Comparison of ENCODE assay signal across 1 cellular context in genomic region chr1:89873250-89873649, GRCh38.
A peak's percentile ranks its signal among the peaks of the same experiment; 100 is the strongest.
TF ChIP-seq lines count a peak whose summit lies in the region.

No MANE protein-coding gene starts in this region.

TF ChIP-seq in K562, 482 proteins besides CTCF, POLR2A, EP300 and RAD21 (continued from another document):
- no peak for TF ChIP-seq RNF219 (CRISPR knock-in tag; IDR thresholded peaks at IDR 0.05)
- TF ChIP-seq, protein P1, sequence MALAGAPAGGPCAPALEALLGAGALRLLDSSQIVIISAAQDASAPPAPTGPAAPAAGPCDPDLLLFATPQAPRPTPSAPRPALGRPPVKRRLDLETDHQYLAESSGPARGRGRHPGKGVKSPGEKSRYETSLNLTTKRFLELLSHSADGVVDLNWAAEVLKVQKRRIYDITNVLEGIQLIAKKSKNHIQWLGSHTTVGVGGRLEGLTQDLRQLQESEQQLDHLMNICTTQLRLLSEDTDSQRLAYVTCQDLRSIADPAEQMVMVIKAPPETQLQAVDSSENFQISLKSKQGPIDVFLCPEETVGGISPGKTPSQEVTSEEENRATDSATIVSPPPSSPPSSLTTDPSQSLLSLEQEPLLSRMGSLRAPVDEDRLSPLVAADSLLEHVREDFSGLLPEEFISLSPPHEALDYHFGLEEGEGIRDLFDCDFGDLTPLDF (CRISPR knock-in tag; IDR thresholded peaks at IDR 0.05) = no peak
- 0 out of 4 replicates have a peak, but pooled peaks of 1 of the 2 experiments have one; percentile 27 for TF ChIP-seq FOXK2 (conservative IDR thresholded peaks at IDR 0.05 in 1 of 2, IDR thresholded peaks at IDR 0.05 in 1 of 2; ENCODE audit: low read depth in 2 of 2)
- no peak for TF ChIP-seq NRF1 (conservative IDR thresholded peaks at IDR 0.05 in 1 of 2, IDR thresholded peaks at IDR 0.05 in 1 of 2)
- TF ChIP-seq TGIF2 (CRISPR knock-in tag; IDR thresholded peaks at IDR 0.05) = no peak
TF ChIP-seq in K562: peak in this region for 4.
